ENCODE assay signal across 24 cellular contexts in the genomic region with DNA sequence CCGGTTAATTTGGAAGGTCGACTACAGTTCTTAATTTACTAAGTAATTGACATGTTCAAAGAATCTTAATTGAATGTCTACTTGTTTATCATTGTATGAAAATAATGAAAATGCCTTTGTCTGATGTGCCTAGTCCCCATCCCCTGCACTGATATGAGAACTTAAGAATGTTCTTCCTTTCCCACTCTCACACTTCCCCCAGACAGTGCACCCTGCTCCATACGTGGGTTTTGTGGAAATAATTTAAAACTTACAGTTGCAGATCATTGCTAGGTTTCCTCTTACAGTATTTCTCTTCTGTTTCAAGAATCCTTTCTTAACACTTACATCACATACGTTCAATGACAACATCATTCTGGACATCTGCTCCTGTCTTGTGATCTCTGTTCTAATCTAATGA. TPM values are rescaled to one million over a fixed set of nuclear protein-coding genes. Genes with fewer than 3 reads are reported as not detected.
DNase-seq lines count a peak whose midpoint lies in the region; ATAC-seq and TF ChIP-seq lines count a peak whose summit lies in the region.
"Had no signal": no experiment of that assay in that cellular context is flagged by ENCODE, and none has a peak within 500 bp of the region (broad histone marks: within the 10 kb centered on the region; RNA-seq: fewer than 3 reads in every experiment).

No MANE protein-coding gene starts in this region.

- H3K4me1 Mint-ChIP-seq in activated CD4-positive, alpha-beta T cell treated with anti-CD3 and anti-CD28 coated beads, Interleukin-2, amount 10 ng/mL, durations not matched to agents 7 days and 5 days = peaks cover 62% of the 10 kb centered on the region
- H3K4me1 Mint-ChIP-seq in CD8-positive, alpha-beta T cell (ENCODE audit: low read depth) = peaks cover 81% of the 10 kb centered on the region
- H3K4me1 Mint-ChIP-seq in activated T-helper 17 cell treated with anti-CD3 and anti-CD28 coated beads, Interleukin-2, amount 50 U/mL, for 72 hours = peaks cover 27% of the 10 kb centered on the region
- H3K4me1 Mint-ChIP-seq in naive thymus-derived CD8-positive, alpha-beta T cell = peaks cover 42 to 76% (median 71%) of the 10 kb centered on the region in 4 donors
- H3K4me1 Mint-ChIP-seq: IgD-negative memory B cell, naive B cell had no signal

- intact Hi-C loops in CD8-positive, alpha-beta T cell (cut with DNase I, micrococcal nuclease) = no loop called here

- no peak overlapping the region for H3K27ac ChIP-seq in CD8-positive, alpha-beta T cell (ENCODE audit: low read depth, low read length)
- H3K27ac ChIP-seq: A549, brain microvascular endothelial cell had no signal

- TF ChIP-seq CTCF in CD8-positive, alpha-beta T cell (IDR thresholded peaks at IDR 0.05) = no peak

- H3K4me3 ChIP-seq in CD8-positive, alpha-beta T cell (ENCODE audit: low read depth, low read length) = peak overlapping the region; percentile 64
- H3K4me3 ChIP-seq: A549 had no signal

- no peak for ATAC-seq in CD8-positive, alpha-beta T cell
- ATAC-seq in activated T-helper 17 cell treated with anti-CD3 and anti-CD28 coated beads, Interleukin-2, amount 50 U/mL, for 72 hours (replicated peaks) = no peak
- no peak for ATAC-seq in naive thymus-derived CD8-positive, alpha-beta T cell
- ATAC-seq in HG03457 (IDR thresholded peaks at IDR 0.05; ENCODE audit: unreplicated experiment) = no peak
- ATAC-seq: A549, left ventricle myocardium superior had no signal

- H3K36me3 ChIP-seq in CD8-positive, alpha-beta T cell (ENCODE audit: insufficient read depth, low read length) = no peaks in the 10 kb centered on the region
- H3K36me3 ChIP-seq: brain microvascular endothelial cell had no signal

- POLR2A ChIA-PET in activated CD4-positive, alpha-beta T cell treated with anti-CD3 and anti-CD28 coated beads, Interleukin-2, amount 10 ng/mL, durations not matched to agents 7 days and 5 days (lab: Charles Lee) = no interaction called here
- POLR2A ChIA-PET in CD8-positive, alpha-beta T cell (lab: Charles Lee) = no interaction called here
- POLR2A ChIA-PET in naive thymus-derived CD8-positive, alpha-beta T cell (lab: Charles Lee) = no interaction called here

- peak overlapping the region; percentile 90 for H3K4me3 Mint-ChIP-seq in activated CD4-positive, alpha-beta T cell treated with anti-CD3 and anti-CD28 coated beads, Interleukin-2, amount 10 ng/mL, durations not matched to agents 7 days and 5 days
- peak overlapping the region; percentile 89 for H3K4me3 Mint-ChIP-seq in CD8-positive, alpha-beta T cell
- peak overlapping the region; percentile 98 for H3K4me3 Mint-ChIP-seq in activated T-helper 17 cell treated with anti-CD3 and anti-CD28 coated beads, Interleukin-2, amount 50 U/mL, for 72 hours
- peak overlapping the region; percentile 84 to 99 (median 92) for H3K4me3 Mint-ChIP-seq in naive thymus-derived CD8-positive, alpha-beta T cell
- H3K4me3 Mint-ChIP-seq: naive B cell had no signal

- no peaks in the 10 kb centered on the region for H3K27me3 ChIP-seq in CD8-positive, alpha-beta T cell (ENCODE audit: insufficient read depth, low read length)
- H3K27me3 ChIP-seq: brain microvascular endothelial cell had no signal

- peaks cover 4% of the 10 kb centered on the region for H3K9me3 Mint-ChIP-seq in activated CD4-positive, alpha-beta T cell treated with anti-CD3 and anti-CD28 coated beads, Interleukin-2, amount 10 ng/mL, durations not matched to agents 7 days and 5 days
- H3K9me3 Mint-ChIP-seq in CD8-positive, alpha-beta T cell = no peaks in the 10 kb centered on the region
- H3K9me3 Mint-ChIP-seq in activated T-helper 17 cell treated with anti-CD3 and anti-CD28 coated beads, Interleukin-2, amount 50 U/mL, for 72 hours = peaks cover 4% of the 10 kb centered on the region
- H3K9me3 Mint-ChIP-seq in naive thymus-derived CD8-positive, alpha-beta T cell = no peaks in the 10 kb centered on the region
- H3K9me3 Mint-ChIP-seq: IgD-negative memory B cell had no signal

- H3K9me3 ChIP-seq in CD8-positive, alpha-beta T cell (ENCODE audit: low read length) = no peaks in the 10 kb centered on the region

- H3K36me3 Mint-ChIP-seq in activated CD4-positive, alpha-beta T cell treated with anti-CD3 and anti-CD28 coated beads, Interleukin-2, amount 10 ng/mL, durations not matched to agents 7 days and 5 days (ENCODE audit: low read depth) = peaks cover 76% of the 10 kb centered on the region
- peaks cover 58% of the 10 kb centered on the region for H3K36me3 Mint-ChIP-seq in CD8-positive, alpha-beta T cell
- H3K36me3 Mint-ChIP-seq in activated T-helper 17 cell treated with anti-CD3 and anti-CD28 coated beads, Interleukin-2, amount 50 U/mL, for 72 hours (ENCODE audit: low read depth) = peaks cover 96% of the 10 kb centered on the region
- H3K36me3 Mint-ChIP-seq in naive thymus-derived CD8-positive, alpha-beta T cell = peaks cover 9 to 42% (median 20%) of the 10 kb centered on the region in 3 donors
- H3K36me3 Mint-ChIP-seq: IgD-negative memory B cell, naive B cell had no signal

- CTCF ChIA-PET in activated CD4-positive, alpha-beta T cell treated with anti-CD3 and anti-CD28 coated beads, Interleukin-2, amount 10 ng/mL, durations not matched to agents 7 days and 5 days (lab: Charles Lee) = no interaction called here
- CTCF ChIA-PET in CD8-positive, alpha-beta T cell (lab: Charles Lee) = interaction anchor here (1.7 to 1.9 kb wide), 2 partner anchors 8 to 76 kb away, joined by 3 to 5 read pairs; no protein-coding TSS in a partner anchor

- H3K4me1 ChIP-seq in CD8-positive, alpha-beta T cell (ENCODE audit: insufficient read depth, low read length) = peaks cover 46% of the 10 kb centered on the region
- H3K4me1 ChIP-seq: A549 had no signal

- no peak for DNase-seq in activated CD4-positive, alpha-beta T cell treated with anti-CD3 and anti-CD28 coated beads, Interleukin-2, amount 10 ng/mL, durations not matched to agents 7 days and 5 days
- no peak for DNase-seq in activated CD4-positive, alpha-beta T cell treated with anti-CD3 and anti-CD28 coated beads for 4 hours
- no peak for DNase-seq in CD8-positive, alpha-beta T cell
- no peak for DNase-seq in naive thymus-derived CD8-positive, alpha-beta T cell
- DNase-seq in cortex of kidney (lab: John Stamatoyannopoulos, UW) (no peak), NOMO-1 treated with dmso at 0.1 percent for 144 hours (lab: John Stamatoyannopoulos, UW; ENCODE audit: unreplicated experiment) (no peak)
- DNase-seq: AML-193, amniotic stem cell, brain microvascular endothelial cell, left ventricle myocardium superior, naive B cell, NCI-H1092 treated with DMSO at 0.1 percent for 48 hours, NCI-H187, NCI-H2171 treated with DMSO at 0.1 percent for 48 hours, NCI-H524 treated with DMSO at 0.1 percent for 48 hours, Right ventricle myocardium superior, T1000 had no signal

- peak overlapping the region; percentile 86 for H3K27ac Mint-ChIP-seq in activated CD4-positive, alpha-beta T cell treated with anti-CD3 and anti-CD28 coated beads, Interleukin-2, amount 10 ng/mL, durations not matched to agents 7 days and 5 days
- peak overlapping the region; percentile 86 for H3K27ac Mint-ChIP-seq in CD8-positive, alpha-beta T cell
- H3K27ac Mint-ChIP-seq in activated T-helper 17 cell treated with anti-CD3 and anti-CD28 coated beads, Interleukin-2, amount 50 U/mL, for 72 hours = peak overlapping the region; percentile 91
- H3K27ac Mint-ChIP-seq in naive thymus-derived CD8-positive, alpha-beta T cell = peak overlapping the region; percentile 20 to 96 (median 90)
- H3K27ac Mint-ChIP-seq: naive B cell had no signal

- H3K27me3 Mint-ChIP-seq in activated CD4-positive, alpha-beta T cell treated with anti-CD3 and anti-CD28 coated beads, Interleukin-2, amount 10 ng/mL, durations not matched to agents 7 days and 5 days = no peaks in the 10 kb centered on the region
- no peaks in the 10 kb centered on the region for H3K27me3 Mint-ChIP-seq in CD8-positive, alpha-beta T cell (ENCODE audit: low read depth)
- H3K27me3 Mint-ChIP-seq in activated T-helper 17 cell treated with anti-CD3 and anti-CD28 coated beads, Interleukin-2, amount 50 U/mL, for 72 hours = no peaks in the 10 kb centered on the region
- H3K27me3 Mint-ChIP-seq in naive thymus-derived CD8-positive, alpha-beta T cell = no peaks in the 10 kb centered on the region

RNA-seq across cellular contexts. Expression of a gene that starts 3.5 kb away (rescaled TPM):
- total RNA-seq in activated CD4-positive, alpha-beta T cell treated with anti-CD3 and anti-CD28 coated beads, Interleukin-2, amount 10 ng/mL, durations not matched to agents 7 days and 5 days = 10 to 100 TPM; 52.0 to 63.6 TPM
- total RNA-seq in CD8-positive, alpha-beta T cell = 10 to 100 TPM; 50.4 to 52.5 TPM
- total RNA-seq in activated T-helper 17 cell treated with anti-CD3 and anti-CD28 coated beads, Interleukin-2, amount 50 U/mL, for 72 hours = 100 to 1,000 TPM; 146 to 194 TPM
- 10 to 100 TPM; 31.9 to 36.1 TPM for total RNA-seq in naive thymus-derived CD8-positive, alpha-beta T cell
- polyA plus RNA-seq in naive thymus-derived CD8-positive, alpha-beta T cell = 10 to 100 TPM in 1 of 3 donors, 1 to 10 TPM in 2; 7.5 to 14.0 (median 8.6) TPM
- total RNA-seq: chondrocyte, H1, left ventricle myocardium superior, Right ventricle myocardium superior had no signal
- polyA plus RNA-seq: A549, H1, keratinocyte had no signal
